In the genomic region with DNA sequence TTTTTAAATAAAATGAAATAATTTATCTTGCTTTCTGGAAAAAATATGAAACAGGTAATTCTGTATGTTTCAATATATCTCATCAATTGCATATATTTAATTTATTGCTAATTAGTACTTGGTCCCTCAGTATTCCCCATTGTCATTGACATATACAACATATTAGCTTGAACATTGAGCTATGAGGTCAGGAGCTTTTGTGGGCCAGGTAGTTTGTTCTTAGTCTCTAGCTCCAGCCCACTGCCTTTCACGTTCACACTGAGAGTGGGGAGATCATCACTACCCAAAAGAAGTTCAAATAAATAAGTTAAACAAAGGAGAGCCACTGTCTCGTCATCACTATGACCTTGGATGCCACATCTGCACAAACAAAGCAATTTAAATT, we compare ENCODE assay signal across 20 cellular contexts. TPM values are rescaled to one million over a fixed set of nuclear protein-coding genes. Genes with fewer than 3 reads are reported as not detected.
"Had no signal": no experiment of that assay in that cellular context is flagged by ENCODE, and none has a peak within 500 bp of the region (broad histone marks: within the 10 kb centered on the region; RNA-seq: fewer than 3 reads in every experiment).

No MANE protein-coding gene starts in this region.

- H3K27ac ChIP-seq: esophagus squamous epithelium, neural progenitor cell, parathyroid adenoma, stomach, thyroid gland, vagina had no signal

- H3K9ac ChIP-seq: neural progenitor cell, parathyroid adenoma had no signal

- H3K9me3 ChIP-seq: esophagus squamous epithelium, mucosa of descending colon, right atrium auricular region, stomach, thyroid gland, vagina had no signal

- H3K4me3 ChIP-seq: esophagus squamous epithelium, mucosa of descending colon, neural progenitor cell, right atrium auricular region, smooth muscle cell, stomach, thyroid gland, vagina had no signal

- H3K4me1 ChIP-seq: parathyroid adenoma, vagina had no signal

- H2AFZ ChIP-seq: neural progenitor cell, parathyroid adenoma had no signal

- H3K4me2 ChIP-seq: neural progenitor cell, smooth muscle cell had no signal

- H3K79me2 ChIP-seq: parathyroid adenoma had no signal

- H3K27me3 ChIP-seq: esophagus squamous epithelium, neural progenitor cell, right atrium auricular region, stomach, thyroid gland, vagina had no signal

- H3K36me3 ChIP-seq: esophagus squamous epithelium, neural progenitor cell, right atrium auricular region, stomach, thyroid gland, vagina had no signal

- DNase-seq: cortex of kidney; effector memory CD8-positive, alpha-beta T cell; erythroblast; esophagus squamous epithelium; foreskin melanocyte; mucosa of descending colon; naive thymus-derived CD4-positive, alpha-beta T cell; stimulated activated CD4-positive, alpha-beta T cell treated with anti-CD3 and anti-CD28 coated beads, Interleukin-12 subunit alpha, Interleukin-12 subunit beta, amount 100 ng/mL, for 4 hours; stimulated activated CD4-positive, alpha-beta T cell treated with anti-CD3 and anti-CD28 coated beads, Interleukin-1b, Interleukin-23, amount 100 ng/mL, for 48 hours; stimulated activated CD4-positive, alpha-beta T cell treated with anti-CD3 and anti-CD28 coated beads, Interleukin-4, amount 100 ng/mL, for 1 hour; stimulated activated CD8-positive, alpha-beta memory T cell treated with anti-CD3 and anti-CD28 coated beads, Interleukin-4, amount 100 ng/mL, for 48 hours; stimulated activated naive CD4-positive, alpha-beta T cell treated with Interleukin-2 at 50 U/mL for 16 hours; stomach; thyroid gland; trophoblast cell had no signal

- ATAC-seq: effector memory CD8-positive, alpha-beta T cell; mucosa of descending colon; naive thymus-derived CD4-positive, alpha-beta T cell had no signal

RNA-seq across cellular contexts. Expression of gene DKK1, which starts 54.7 kb away (rescaled TPM):
- total RNA-seq: naive thymus-derived CD4-positive, alpha-beta T cell had no signal
- polyA plus RNA-seq: naive thymus-derived CD4-positive, alpha-beta T cell had no signal
